8 cellular contexts compared by ENCODE assay signal in genomic region chr12:120468271-120468845, GRCh38. TPM values are rescaled to one million over a fixed set of nuclear protein-coding genes. Genes with fewer than 3 reads are reported as not detected.
A peak's percentile ranks its signal among the peaks of the same experiment; 100 is the strongest.
DNase-seq lines count a peak whose midpoint lies in the region; ATAC-seq and TF ChIP-seq lines count a peak whose summit lies in the region.

No MANE protein-coding gene starts in this region.

- TF ChIP-seq POLR2A in body of pancreas (IDR thresholded peaks at IDR 0.05): no peak

- H3K9me3 ChIP-seq in CD4-positive, alpha-beta T cell (ENCODE audit: control insufficient read depth, low read length): no peaks in the 10 kb centered on the region
- H3K9me3 ChIP-seq in body of pancreas: no peaks in the 10 kb centered on the region

- intact Hi-C loops in CD4-positive, alpha-beta T cell (cut with DNase I, micrococcal nuclease): loop anchor here (2.0 to 10.0 kb wide), 4 partner anchors 22 to 274 kb away; partner anchors contain the start of genes DYNLL1 (in 1 of the 2), GATC (in 1 of the 2), GCN1 (in 1 of the 2) and TRIAP1 (in 1 of the 2)
- intact Hi-C loops in body of pancreas (cut with DNase I): no loop called here

- peak overlapping the region; percentile 77 for H3K27ac ChIP-seq in CD4-positive, alpha-beta T cell (ENCODE audit: low read depth, low read length)
- H3K27ac ChIP-seq in body of pancreas: peak overlapping the region; percentile 81 to 95 (median 88)

- H3K4me3 Mint-ChIP-seq in CD4-positive, alpha-beta T cell: peak overlapping the region; percentile 90

- peak overlapping the region; percentile 87 for H3K27ac Mint-ChIP-seq in CD4-positive, alpha-beta T cell

- peaks cover 9 to 14% of the 10 kb centered on the region in 2 donors for H3K36me3 ChIP-seq in body of pancreas (replicated peaks in 1 of 2; ENCODE audit: insufficient read depth in 1 of 2, low read depth in 2 of 2)

- POLR2A ChIA-PET in CD4-positive, alpha-beta T cell (lab: Charles Lee): interaction anchor here (0.7 to 4.3 kb wide), 17 partner anchors 10 to 267 kb away, joined by 3 to 27 read pairs (median 6); partner anchors contain the start of genes COQ5, COX6A1, DYNLL1 and GATC

- H3K27me3 Mint-ChIP-seq in CD4-positive, alpha-beta T cell: no peaks in the 10 kb centered on the region

- no peaks in the 10 kb centered on the region for H3K27me3 ChIP-seq in CD4-positive, alpha-beta T cell (ENCODE audit: control insufficient read depth, insufficient read depth, low read length)
- no peaks in the 10 kb centered on the region for H3K27me3 ChIP-seq in body of pancreas

- WGBS in body of pancreas, 2 donors: 1 to 2% methylated on average over 23 of the region's 23 CpGs

- H3K4me1 ChIP-seq in body of pancreas: peaks cover 37% of the 10 kb centered on the region

- peaks cover 46% of the 10 kb centered on the region for H3K4me1 Mint-ChIP-seq in CD4-positive, alpha-beta T cell (ENCODE audit: low read depth)

- H3K4me3 ChIP-seq in body of pancreas: peak overlapping the region; percentile 90 to 93

- ATAC-seq in CD4-positive, alpha-beta T cell (ENCODE audit: poor library complexity): no peak
- ATAC-seq in GM21529 (IDR thresholded peaks at IDR 0.05; ENCODE audit: unreplicated experiment): peak; percentile 17
- peak; percentile 2 for ATAC-seq in body of pancreas

- CTCF ChIA-PET in CD4-positive, alpha-beta T cell (lab: Charles Lee): interaction anchor here (1.9 to 2.8 kb wide), 4 partner anchors 14 to 166 kb away, joined by 7 to 14 read pairs (median 10); partner anchors contain the start of genes COX6A1, DYNLL1 and SIRT4

- peak in 1 of 10 experiments; percentile 6 for DNase-seq in CD4-positive, alpha-beta T cell
- DNase-seq in body of pancreas: peak; percentile 35 to 57 (median 47)
- peak; percentile 77 for DNase-seq in iris pigment epithelial cell (ENCODE audit: low read depth)
- peak; percentile 60 for DNase-seq in stimulated activated CD8-positive, alpha-beta memory T cell treated with anti-CD3 and anti-CD28 coated beads, Interleukin-4, amount 100 ng/mL, for 48 hours
- DNase-seq in NCI-H446 (lab: John Stamatoyannopoulos, UW): no peak
- no peak for DNase-seq in NK-92 (lab: John Stamatoyannopoulos, UW; ENCODE audit: unreplicated experiment)

- no peaks in the 10 kb centered on the region for H3K9me3 Mint-ChIP-seq in CD4-positive, alpha-beta T cell

- TF ChIP-seq CTCF in CD4-positive, alpha-beta T cell (IDR thresholded peaks at IDR 0.05): no peak
- TF ChIP-seq CTCF in body of pancreas (IDR thresholded peaks at IDR 0.05): no peak

- H3K36me3 Mint-ChIP-seq in CD4-positive, alpha-beta T cell (ENCODE audit: low read depth): peaks cover 51% of the 10 kb centered on the region

TF ChIP-seq in PFSK-1, 5 proteins besides CTCF, POLR2A, EP300 and RAD21:
- TF ChIP-seq REST (IDR thresholded peaks at IDR 0.05; ENCODE audit: insufficient read depth in 1 of 2, low read depth in 2 of 2, low read length in 2 of 2): no peak
- TF ChIP-seq FOXP2 (optimal IDR thresholded peaks at IDR 0.05; ENCODE audit: borderline replicate concordance, extremely low read depth, extremely low read length, insufficient read depth): no peak
- no peak; the same call in 1 of the 2 replicates for TF ChIP-seq POLR2AphosphoS5 (IDR thresholded peaks at IDR 0.05; ENCODE audit: low read depth, low read length)
- TF ChIP-seq TAF1 (IDR thresholded peaks at IDR 0.05; ENCODE audit: borderline replicate concordance, insufficient read depth, low read length): 0 out of 2 replicates have a peak, but pooled peaks have one; percentile 40
- TF ChIP-seq SIN3A (IDR thresholded peaks at IDR 0.05; ENCODE audit: borderline replicate concordance, insufficient read depth, low read length): peak; percentile 73; the same call in 1 of the 2 replicates

RNA-seq across cellular contexts. Expression of gene SRSF9, which starts 1.2 kb away (rescaled TPM):
- total RNA-seq in CD4-positive, alpha-beta T cell: 100 to 1,000 TPM; 124 TPM
- 384 TPM for polyA plus RNA-seq in PFSK-1 (2012; ENCODE audit: insufficient read length, low read depth)
- total RNA-seq in body of pancreas: 10 to 100 TPM; 86.0 to 93.9 TPM

RNA-seq across cellular contexts. Expression of gene GATC, which starts 22.1 kb away (rescaled TPM):
- total RNA-seq in CD4-positive, alpha-beta T cell: 10 to 100 TPM; 18.6 to 19.4 TPM
- polyA plus RNA-seq in PFSK-1 (2012; ENCODE audit: insufficient read length, low read depth): 13.3 TPM
- total RNA-seq in body of pancreas: 10 to 100 TPM; 16.9 to 24.1 TPM

RNA-seq across cellular contexts. Expression of gene TRIAP1, which starts 22.2 kb away (rescaled TPM):
- 10 to 100 TPM; 33.0 to 34.3 TPM for total RNA-seq in CD4-positive, alpha-beta T cell
- polyA plus RNA-seq in PFSK-1 (2012; ENCODE audit: insufficient read length, low read depth): 24.9 TPM
- 10 to 100 TPM in 1 of 2 donors, 1 to 10 TPM in 1; 2.3 to 11.2 TPM for total RNA-seq in body of pancreas

RNA-seq across cellular contexts. Expression of gene DYNLL1, which starts 27.6 kb away (rescaled TPM):
- total RNA-seq in CD4-positive, alpha-beta T cell: 10 to 100 TPM; 23.6 to 24.5 TPM
- polyA plus RNA-seq in PFSK-1 (2012; ENCODE audit: insufficient read length, low read depth): 360 TPM
- total RNA-seq in body of pancreas: 100 to 1,000 TPM in 1 of 2 donors, 10 to 100 TPM in 1; 48.5 to 143 TPM

RNA-seq across cellular contexts. Expression of gene COX6A1, which starts 30.4 kb away (rescaled TPM):
- 100 to 1,000 TPM; 112 to 116 TPM for total RNA-seq in CD4-positive, alpha-beta T cell
- 557 TPM for polyA plus RNA-seq in PFSK-1 (2012; ENCODE audit: insufficient read length, low read depth)
- 100 to 1,000 TPM; 183 to 359 TPM for total RNA-seq in body of pancreas

Comparison
In these comparisons a context has a peak if more than half of its experiments do, and no peak if none do; other contexts are left out.
1. DNase-seq: peak in body of pancreas (4 of 4), iris pigment epithelial cell (single experiment) and stimulated activated CD8-positive, alpha-beta memory T cell treated with anti-CD3 and anti-CD28 coated beads, Interleukin-4, amount 100 ng/mL, for 48 hours (single experiment); none in NCI-H446 (0 of 2) and NK-92 (single experiment).